ENCODE assay signal across 8 cellular contexts in the genomic region with DNA sequence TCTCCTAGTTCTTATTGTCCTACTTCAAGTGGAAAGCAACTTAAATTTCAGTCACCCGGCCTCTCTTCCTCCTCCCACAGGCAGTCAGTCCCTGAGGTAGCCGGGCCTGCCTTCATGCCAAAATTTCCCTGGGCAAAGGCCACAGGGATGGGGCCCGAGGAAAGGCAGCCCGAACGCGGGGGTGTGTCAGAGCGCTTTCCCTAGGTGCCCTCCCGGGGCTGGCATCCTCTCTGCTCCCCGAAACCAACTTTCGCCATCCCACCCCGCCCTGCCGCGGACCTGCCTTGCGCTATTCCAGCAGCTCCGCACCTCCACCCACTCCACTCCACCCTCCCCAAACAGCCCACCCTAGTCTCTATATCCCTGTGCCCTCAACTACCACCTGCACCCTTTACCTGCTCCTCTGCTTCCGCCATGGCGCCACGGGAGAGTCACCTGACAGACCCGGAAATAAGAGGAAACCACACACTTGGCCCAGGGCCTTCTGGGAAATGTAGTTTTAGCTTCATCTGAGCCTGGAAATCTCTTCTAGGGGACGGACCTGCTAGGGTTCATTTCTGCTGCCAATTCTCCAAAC. TPM values are rescaled to one million over a fixed set of nuclear protein-coding genes. Genes with fewer than 3 reads are reported as not detected.
DNase-seq lines count a peak whose midpoint lies in the region; ATAC-seq, FAIRE-seq and TF ChIP-seq lines count a peak whose summit lies in the region.

TSS of gene VPS41 (minus strand) at position 433 of the 577 bp plus-strand sequence. CDS start at position 416, 17 bp downstream.

- peak within 1 kb of the TSS; percentile 98 for H3K4me2 ChIP-seq in keratinocyte (ENCODE audit: control insufficient read depth, extremely low read depth, insufficient read depth, low read depth, low read length)

- dilution Hi-C loops in keratinocyte (cut with MboI; ENCODE audit: extremely low pct_ligation_motif_present, low sequenced_read_pairs): no loop called here

- H3K4me3 ChIP-seq in AG04449 (ENCODE audit: low read depth, low read length): peak within 1 kb of the TSS; percentile 94
- peak within 1 kb of the TSS; percentile 78 to 95 (median 95) for H3K4me3 ChIP-seq in keratinocyte (ENCODE audit: control insufficient read depth in 2 of 3, extremely low read depth in 1 of 3, insufficient read depth in 2 of 3, low read depth in 1 of 3, low read length in 3 of 3)

- no peaks in the 10 kb centered on the region for H3K9me3 ChIP-seq in keratinocyte (ENCODE audit: control insufficient read depth, low read depth, low read length)

- H3K4me1 Mint-ChIP-seq in central memory CD8-positive, alpha-beta T cell: peaks cover 34% of the 10 kb centered on the region

- peak within 1 kb of the TSS; percentile 81 for H3K9ac ChIP-seq in keratinocyte (ENCODE audit: control insufficient read depth, extremely low read depth, insufficient read depth, low read length)

- CTCF ChIA-PET in AG04449 (lab: Yijun Ruan, JAX): interaction anchor here (0.7 to 1.3 kb wide), 2 partner anchors 23 to 556 kb away, joined by 3 read pairs; no protein-coding TSS in a partner anchor

- peak within 1 kb of the TSS; percentile 89 for H3K4me3 Mint-ChIP-seq in central memory CD8-positive, alpha-beta T cell

- DNase-seq in AG04449 (ENCODE audit: low read depth, low spot score) (no peak), NCI-H2196 (lab: John Stamatoyannopoulos, UW; ENCODE audit: unreplicated experiment) (peak; percentile 70), keratinocyte (ENCODE audit: low read depth, low spot score) (peak; percentile 5)
- DNase-seq in activated CD4-positive, CD25-positive, alpha-beta regulatory T cell treated with anti-CD3 and anti-CD28 coated beads, Interleukin-2, amount 50 U/mL, for 16 hours (ENCODE audit: low read depth, low spot score): peak; percentile 67
- DNase-seq in central memory CD8-positive, alpha-beta T cell (ENCODE audit: low spot score in 2 of 2): peak; percentile 53 to 64
- DNase-seq in stimulated activated CD4-positive, alpha-beta T cell treated with anti-CD3 and anti-CD28 coated beads, Interleukin-15, amount 100 ng/mL, for 1 hour (ENCODE audit: low read depth in 1 of 2, low spot score in 1 of 2): peak; percentile 48 to 57

- H3K36me3 ChIP-seq in keratinocyte (ENCODE audit: control insufficient read depth in 2 of 2, extremely low read depth in 1 of 2, insufficient read depth in 2 of 2, low read length in 2 of 2): no peaks in the 10 kb centered on the region

- H3K9me3 Mint-ChIP-seq in central memory CD8-positive, alpha-beta T cell: no peaks in the 10 kb centered on the region

- H3K79me2 ChIP-seq in keratinocyte (ENCODE audit: control insufficient read depth, insufficient read depth, low read length): peaks cover 12% of the 10 kb centered on the region

- peak within 1 kb of the TSS; percentile 95 for H2AFZ ChIP-seq in keratinocyte (ENCODE audit: control insufficient read depth, low read length)

- H3K27me3 ChIP-seq in keratinocyte (ENCODE audit: control insufficient read depth, extremely low read depth, insufficient read depth, low read length): no peaks in the 10 kb centered on the region

- peaks cover 3% of the 10 kb centered on the region for H3K4me1 ChIP-seq in keratinocyte (ENCODE audit: control insufficient read depth, extremely low read depth, insufficient read depth, low read length)

- H3K36me3 Mint-ChIP-seq in central memory CD8-positive, alpha-beta T cell (ENCODE audit: insufficient read depth): peaks cover 3% of the 10 kb centered on the region

- no peaks in the 10 kb centered on the region for H3K9me1 ChIP-seq in keratinocyte (ENCODE audit: control insufficient read depth, extremely low read depth, insufficient read depth, low read length)

- POLR2A ChIA-PET in AG04449 (lab: Yijun Ruan, JAX): no interaction called here

- ATAC-seq in GM18867 (IDR thresholded peaks at IDR 0.05; ENCODE audit: unreplicated experiment) (peak; percentile 99), HG03097 (IDR thresholded peaks at IDR 0.05; ENCODE audit: low FRiP score, unreplicated experiment) (peak; percentile 96)
- ATAC-seq in central memory CD8-positive, alpha-beta T cell (replicated peaks; ENCODE audit: extremely low read depth, poor library complexity, severe bottlenecking): peak; percentile 96

- H3K27ac ChIP-seq in keratinocyte (ENCODE audit: control insufficient read depth, insufficient read depth, low read length): peak within 1 kb of the TSS; percentile 69

- no peaks in the 10 kb centered on the region for H3K27me3 Mint-ChIP-seq in central memory CD8-positive, alpha-beta T cell

- H3K27ac Mint-ChIP-seq in central memory CD8-positive, alpha-beta T cell (ENCODE audit: low read depth): peak within 1 kb of the TSS; percentile 89

- no peak for TF ChIP-seq CTCF in AG04449 (IDR thresholded peaks at IDR 0.05; ENCODE audit: insufficient read depth, low read length, missing control alignments)
- no peak for TF ChIP-seq CTCF in keratinocyte (optimal IDR thresholded peaks at IDR 0.05 in 1 of 3, IDR thresholded peaks at IDR 0.05 in 1 of 3, conservative IDR thresholded peaks at IDR 0.05 in 1 of 3; ENCODE audit: extremely low read depth in 1 of 3, insufficient read depth in 2 of 3, low read length in 3 of 3)

- H4K20me1 ChIP-seq in keratinocyte (ENCODE audit: control insufficient read depth, extremely low read depth, insufficient read depth, low read length): no peaks in the 10 kb centered on the region

- peak; percentile 79 for FAIRE-seq in keratinocyte (lab: Jason Lieb, UNC)

RNA-seq across cellular contexts. Expression of gene VPS41, which starts in this region (rescaled TPM):
- polyA plus RNA-seq in keratinocyte: 22.9 to 38.1 TPM (median 24.4 TPM) in 3 replicates
- polyA plus RNA-seq in keratinocyte (2011; ENCODE audit: low read depth): 52.1 TPM
- polyA plus RNA-seq in keratinocyte (2011; cell fraction: cytosol; rRNA removed): 17.8 and 28.3 TPM in 2 replicates
- 29.0 and 57.0 TPM in 2 replicates for polyA plus RNA-seq in keratinocyte (2011; cell fraction: nucleus; rRNA removed)
- 33.2 and 37.7 TPM in 2 replicates for polyA plus RNA-seq in keratinocyte (2012; ENCODE audit: low replicate concordance)
- 7.2 to 47.0 TPM (median 21.8 TPM) in 3 replicates for polyA minus RNA-seq in keratinocyte
- 23.2 TPM for polyA minus RNA-seq in keratinocyte (2011; cell fraction: cytosol; rRNA and poly(A)+ RNA removed)
- 32.1 and 66.0 TPM in 2 replicates for polyA minus RNA-seq in keratinocyte (2011; cell fraction: nucleus; rRNA and poly(A)+ RNA removed)
